In the genomic region with DNA sequence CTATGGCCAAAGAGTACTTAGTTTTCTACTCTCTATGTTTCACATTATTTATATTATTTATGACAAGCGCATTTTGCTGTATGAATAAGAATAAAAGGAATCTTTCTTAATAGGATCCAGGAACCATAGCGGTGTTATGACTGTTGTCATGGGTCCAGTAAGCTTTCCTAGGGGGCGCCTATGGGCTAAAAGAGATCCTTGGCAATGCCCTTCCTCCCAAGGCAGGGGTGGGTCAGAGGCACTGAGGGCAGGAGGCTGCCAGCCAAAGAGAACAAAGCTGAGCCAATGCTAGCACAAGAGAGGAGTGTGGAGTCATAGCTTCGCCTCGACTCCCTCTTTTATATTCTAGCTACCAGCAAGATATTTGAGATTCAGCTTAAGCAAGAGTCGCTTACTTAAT, we compare ENCODE assay signal across 9 cellular contexts.
A peak's percentile ranks its signal among the peaks of the same experiment; 100 is the strongest.
DNase-seq lines count a peak whose midpoint lies in the region; ATAC-seq and TF ChIP-seq lines count a peak whose summit lies in the region.
"Had no signal": no experiment of that assay in that cellular context is flagged by ENCODE, and none has a peak within 500 bp of the region (broad histone marks: within the 10 kb centered on the region; RNA-seq: fewer than 3 reads in every experiment).

No MANE protein-coding gene starts in this region.

- in situ Hi-C loops in ACHN (cut with HindIII; ENCODE audit: low pct_ligation_motif_present, low pct_unique_long_range_greater_than_20kb, low sequenced_read_pairs) (no loop called here), brain microvascular endothelial cell (cut with HindIII; ENCODE audit: low pct_ligation_motif_present, low sequenced_read_pairs) (no loop called here)

- no peaks in the 10 kb centered on the region for H3K36me3 ChIP-seq in brain microvascular endothelial cell (replicated peaks)

- no peak for ATAC-seq in natural killer cell treated with Interleukin-12 subunit alpha and Interleukin-12 subunit beta and Interleukin-15 and Interleukin-18, amount 100 ng/mL, for 72 hours
- ATAC-seq in HG02852 (IDR thresholded peaks at IDR 0.05; ENCODE audit: unreplicated experiment) = no peak

- peak; percentile 35 for TF ChIP-seq CTCF in brain microvascular endothelial cell (IDR thresholded peaks at IDR 0.05; ENCODE audit: low read depth, low read length, missing control alignments)

- H3K27ac ChIP-seq in brain microvascular endothelial cell = no peak overlapping the region

- H3K27me3 ChIP-seq in brain microvascular endothelial cell (replicated peaks) = no peaks in the 10 kb centered on the region

- H3K36me3 Mint-ChIP-seq in natural killer cell treated with Interleukin-12 subunit alpha and Interleukin-12 subunit beta and Interleukin-15 and Interleukin-18, amount 100 ng/mL, for 72 hours = peaks cover 5% of the 10 kb centered on the region

- no peak overlapping the region for H3K27ac Mint-ChIP-seq in natural killer cell treated with Interleukin-12 subunit alpha and Interleukin-12 subunit beta and Interleukin-15 and Interleukin-18, amount 100 ng/mL, for 72 hours

- peaks cover 2 to 7% of the 10 kb centered on the region in 2 donors for H3K27me3 Mint-ChIP-seq in natural killer cell treated with Interleukin-12 subunit alpha and Interleukin-12 subunit beta and Interleukin-15 and Interleukin-18, amount 100 ng/mL, for 72 hours

- H3K4me3 ChIP-seq in brain microvascular endothelial cell (ENCODE audit: low read depth, low read length) = no peak overlapping the region

- no peaks in the 10 kb centered on the region for H3K9me3 Mint-ChIP-seq in natural killer cell treated with Interleukin-12 subunit alpha and Interleukin-12 subunit beta and Interleukin-15 and Interleukin-18, amount 100 ng/mL, for 72 hours

- H3K4me1 Mint-ChIP-seq in natural killer cell treated with Interleukin-12 subunit alpha and Interleukin-12 subunit beta and Interleukin-15 and Interleukin-18, amount 100 ng/mL, for 72 hours (ENCODE audit: low read depth in 2 of 2) = peaks cover 16 to 21% of the 10 kb centered on the region in 2 donors

- DNase-seq in ACHN (peak; percentile 38), HuH-7 (ENCODE audit: low spot score) (peak; percentile 41), brain microvascular endothelial cell (peak; percentile 26), islet precursor cell (peak; percentile 63), NCI-H1092 (lab: John Stamatoyannopoulos, UW) (no peak), NCI-H2107 (lab: John Stamatoyannopoulos, UW) (no peak)
- DNase-seq in natural killer cell treated with Interleukin-12 subunit alpha and Interleukin-12 subunit beta and Interleukin-15 and Interleukin-18, amount 100 ng/mL, for 72 hours (ENCODE audit: low spot score) = no peak
- DNase-seq: NCI-H2081 treated with DMSO at 0.1 percent for 48 hours had no signal

- H3K4me3 Mint-ChIP-seq in natural killer cell treated with Interleukin-12 subunit alpha and Interleukin-12 subunit beta and Interleukin-15 and Interleukin-18, amount 100 ng/mL, for 72 hours = no peak overlapping the region

Comparison
In these comparisons a context has a peak if more than half of its experiments do, and no peak if none do; other contexts are left out.
1. DNase-seq: peak in ACHN (single experiment), HuH-7 (single experiment), brain microvascular endothelial cell (single experiment) and islet precursor cell (single experiment); none in natural killer cell treated with Interleukin-12 subunit alpha and Interleukin-12 subunit beta and Interleukin-15 and Interleukin-18, amount 100 ng/mL, for 72 hours (single experiment), NCI-H1092 (single experiment) and NCI-H2107 (single experiment).